ENCODE assay signal across 1 cellular context in genomic region chr2:58046585-58047372, GRCh38.
TF ChIP-seq lines count a peak whose summit lies in the region.

Gene VRK2, plus strand, starts transcription at chr2:58046806. Its CDS starts 2,026 bp downstream, at chr2:58048832.

TF ChIP-seq in K562, 482 proteins besides CTCF, POLR2A, EP300 and RAD21 (continued from another document and continues in another):
- TF ChIP-seq IFI16 (CRISPR knock-in tag; IDR thresholded peaks at IDR 0.05), result no peak
- no peak for TF ChIP-seq ZNF740 (CRISPR knock-in tag; IDR thresholded peaks at IDR 0.05)
- TF ChIP-seq ZNF740 (tag; IDR thresholded peaks at IDR 0.05), result no peak
- TF ChIP-seq PHF8 (IDR thresholded peaks at IDR 0.05; ENCODE audit: borderline replicate concordance, low read length), result peak; percentile 92
- TF ChIP-seq MYC (IDR thresholded peaks at IDR 0.05; ENCODE audit: low read depth, low read length), result peak; percentile 90
- peak; percentile 85 for TF ChIP-seq MYC (CRISPR knock-in tag; IDR thresholded peaks at IDR 0.05; ENCODE audit: borderline replicate concordance, low read depth)
- no peak for TF ChIP-seq RBM25 (IDR thresholded peaks at IDR 0.05; ENCODE audit: low read depth, low read length, severe bottlenecking)
- TF ChIP-seq MNT (conservative IDR thresholded peaks at IDR 0.05), result peak; percentile 6 to 64; a peak in 3 of 4 replicates
- TF ChIP-seq GATAD2B (IDR thresholded peaks at IDR 0.05; ENCODE audit: borderline replicate concordance), result no peak
- TF ChIP-seq PURB (CRISPR knock-in tag; IDR thresholded peaks at IDR 0.05; ENCODE audit: low read depth), result no peak
- 0 out of 2 replicates have a peak, but pooled peaks have one; percentile 4 for TF ChIP-seq GMEB1 (CRISPR knock-in tag; IDR thresholded peaks at IDR 0.05)
- TF ChIP-seq CEBPZ (IDR thresholded peaks at IDR 0.05; ENCODE audit: borderline replicate concordance, low read depth, low read length), result no peak
- no peak for TF ChIP-seq ZBTB1 (CRISPR knock-in tag; IDR thresholded peaks at IDR 0.05; ENCODE audit: borderline replicate concordance, low read depth)
- TF ChIP-seq RBM39 (optimal IDR thresholded peaks at IDR 0.05; ENCODE audit: low read depth, low read length), result no peak
- no peak for TF ChIP-seq TSHZ1 (CRISPR knock-in tag; IDR thresholded peaks at IDR 0.05)
- TF ChIP-seq ZNF75A (CRISPR knock-in tag; IDR thresholded peaks at IDR 0.05), result no peak
- TF ChIP-seq ZNF696 (CRISPR knock-in tag; conservative IDR thresholded peaks at IDR 0.05), result no peak
- no peak for TF ChIP-seq PTTG1 (tag; IDR thresholded peaks at IDR 0.05; ENCODE audit: low read depth)
- TF ChIP-seq POLR2G (IDR thresholded peaks at IDR 0.05; ENCODE audit: low read depth, low read length), result peak; percentile 97
- 0 out of 2 replicates have a peak, but pooled peaks have one; percentile 31 for TF ChIP-seq RBM14 (IDR thresholded peaks at IDR 0.05; ENCODE audit: borderline replicate concordance, insufficient read depth, low read depth, low read length)
- no peak for TF ChIP-seq NFXL1 (CRISPR knock-in tag; IDR thresholded peaks at IDR 0.05)
- TF ChIP-seq FOXP1 (CRISPR knock-in tag; IDR thresholded peaks at IDR 0.05), result no peak; the same call in 1 of the 2 replicates
- no peak; the same call in 1 of the 2 replicates for TF ChIP-seq HCFC1 (IDR thresholded peaks at IDR 0.05; ENCODE audit: low read depth, low read length)
- no peak for TF ChIP-seq ZNF239 (CRISPR knock-in tag; IDR thresholded peaks at IDR 0.05)
- peak; percentile 41; the same call in 1 of the 2 replicates for TF ChIP-seq CREB3L1 (IDR thresholded peaks at IDR 0.05; ENCODE audit: borderline replicate concordance, low read depth)
- TF ChIP-seq HMG20A (CRISPR knock-in tag; conservative IDR thresholded peaks at IDR 0.05), result no peak
- no peak; the same call in 1 of the 2 replicates for TF ChIP-seq E2F1 (CRISPR knock-in tag; IDR thresholded peaks at IDR 0.05)
- 0 out of 2 replicates have a peak, but pooled peaks have one; percentile 16 for TF ChIP-seq CGGBP1 (CRISPR knock-in tag; IDR thresholded peaks at IDR 0.05)
- no peak for TF ChIP-seq PTRF (tag; IDR thresholded peaks at IDR 0.05)
- TF ChIP-seq RBM34 (IDR thresholded peaks at IDR 0.05; ENCODE audit: borderline replicate concordance, insufficient read depth, low read length), result no peak
- TF ChIP-seq PYGO2 (tag; IDR thresholded peaks at IDR 0.05), result no peak
- peak; percentile 38 to 51; a peak in 2 of 4 replicates for TF ChIP-seq SIN3A (IDR thresholded peaks at IDR 0.05; ENCODE audit: borderline replicate concordance in 2 of 2, control insufficient read depth in 1 of 2, low read depth in 2 of 2, low read length in 2 of 2)
- TF ChIP-seq MCM7 (IDR thresholded peaks at IDR 0.05), result no peak
- no peak for TF ChIP-seq SRSF3 (IDR thresholded peaks at IDR 0.05; ENCODE audit: insufficient read depth, low read length)
- TF ChIP-seq PHF21A (IDR thresholded peaks at IDR 0.05; ENCODE audit: borderline replicate concordance, low read depth), result no peak
- TF ChIP-seq POLR3G (IDR thresholded peaks at IDR 0.05; ENCODE audit: extremely low read depth, insufficient read length, insufficient replicate concordance), result no peak
- no peak for TF ChIP-seq SIN3B (IDR thresholded peaks at IDR 0.05; ENCODE audit: low read depth)
- no peak for TF ChIP-seq HOMEZ (CRISPR knock-in tag; IDR thresholded peaks at IDR 0.05)
- peak; percentile 29 for TF ChIP-seq DACH1 (IDR thresholded peaks at IDR 0.05; ENCODE audit: partially characterized antibody)
- TF ChIP-seq ZBTB34 (CRISPR knock-in tag; IDR thresholded peaks at IDR 0.05), result no peak
- peak; percentile 91 for TF ChIP-seq CCNT2 (IDR thresholded peaks at IDR 0.05; ENCODE audit: borderline replicate concordance, extremely low read depth, insufficient read length, low read depth, low read length)
- no peak for TF ChIP-seq CCAR2 (IDR thresholded peaks at IDR 0.05; ENCODE audit: low read depth, low read length)
- TF ChIP-seq DPF2 (IDR thresholded peaks at IDR 0.05), result 0 out of 2 replicates have a peak, but pooled peaks have one; percentile 6
- TF ChIP-seq RBM15 (IDR thresholded peaks at IDR 0.05; ENCODE audit: insufficient read depth, low read length), result no peak
- no peak for TF ChIP-seq HNRNPK (IDR thresholded peaks at IDR 0.05; ENCODE audit: low read depth, low read length, poor library complexity, severe bottlenecking)
- TF ChIP-seq ZNF436 (CRISPR knock-in tag; IDR thresholded peaks at IDR 0.05), result no peak
- peak; percentile 21 for TF ChIP-seq NEUROD1 (IDR thresholded peaks at IDR 0.05; ENCODE audit: borderline replicate concordance, low read depth, low read length, partially characterized antibody)
- TF ChIP-seq SREBF1 (IDR thresholded peaks at IDR 0.05; ENCODE audit: borderline replicate concordance, low read depth, low read length), result no peak
- no peak for TF ChIP-seq ZNF143 (CRISPR knock-in tag; IDR thresholded peaks at IDR 0.05)
- TF ChIP-seq CBX1 (IDR thresholded peaks at IDR 0.05; ENCODE audit: low read depth), result peak; percentile 93
